Comparison of ENCODE assay signal across 18 cellular contexts in genomic region chr6:15530411-15530810, GRCh38.
DNase-seq lines count a peak whose midpoint lies in the region; TF ChIP-seq lines count a peak whose summit lies in the region.
"Had no signal": no experiment of that assay in that cellular context is flagged by ENCODE, and none has a peak within 500 bp of the region (broad histone marks: within the 10 kb centered on the region; RNA-seq: fewer than 3 reads in every experiment).

No MANE protein-coding gene starts in this region.

- H3K79me2 ChIP-seq in H9 (ENCODE audit: insufficient read depth, low read length), result no peaks in the 10 kb centered on the region

- TF ChIP-seq CTCF in H9 (conservative IDR thresholded peaks at IDR 0.05), result no peak
- no peak for TF ChIP-seq CTCF in endothelial cell (IDR thresholded peaks at IDR 0.05; ENCODE audit: unreplicated experiment)
- TF ChIP-seq CTCF in progenitor cell of endocrine pancreas (IDR thresholded peaks at IDR 0.05; ENCODE audit: unreplicated experiment), result no peak

- H3K27me3 Mint-ChIP-seq in CD4-positive, alpha-beta memory T cell, result no peaks in the 10 kb centered on the region
- H3K27me3 Mint-ChIP-seq in H9 (ENCODE audit: low read depth) (peaks cover 5% of the 10 kb centered on the region; the same call in 1 of the 2 replicates), endothelial cell (ENCODE audit: unreplicated experiment) (peaks cover 6% of the 10 kb centered on the region), progenitor cell of endocrine pancreas (no peaks in the 10 kb centered on the region)

- no peak overlapping the region for H2BK12ac ChIP-seq in H9 (ENCODE audit: insufficient read length, low read depth, low read length)

- H2BK5ac ChIP-seq in H9 (ENCODE audit: insufficient read length, low read length), result no peak overlapping the region

- no peak overlapping the region for H3K4me3 ChIP-seq in CD4-positive, alpha-beta memory T cell (ENCODE audit: low read length in 2 of 2)
- H3K4me3 ChIP-seq: K562 had no signal

- H3K4me1 ChIP-seq in CD4-positive, alpha-beta memory T cell (ENCODE audit: insufficient read depth, low read length), result no peaks in the 10 kb centered on the region
- H3K4me1 ChIP-seq in H9 (ENCODE audit: insufficient read depth, low read length), result no peaks in the 10 kb centered on the region

- no peak overlapping the region for H3K23ac ChIP-seq in H9 (ENCODE audit: insufficient read length, low read depth, low read length)

- no peak overlapping the region for H2BK120ac ChIP-seq in H9 (ENCODE audit: low read depth, low read length, poor library complexity, severe bottlenecking)

- no peak overlapping the region for H4K5ac ChIP-seq in H9 (ENCODE audit: insufficient read length, low read depth, low read length)

- CTCF ChIA-PET in CD4-positive, alpha-beta memory T cell (lab: Charles Lee; ENCODE audit: partially characterized antibody), result interaction anchor here (1.8 kb wide), 1 partner anchor 12 kb away, joined by 3 read pairs; no protein-coding TSS in a partner anchor
- CTCF ChIA-PET in HEK293T (lab: Yijun Ruan, JAX), result no interaction called here

- no peak overlapping the region for H2BK15ac ChIP-seq in H9 (ENCODE audit: low read depth, low read length)

- no peak overlapping the region for H2BK20ac ChIP-seq in H9 (ENCODE audit: low read depth, low read length, poor library complexity, severe bottlenecking)

- H3K9me3 Mint-ChIP-seq in CD4-positive, alpha-beta memory T cell, result peaks cover 0 to 3% (median 1%) of the 10 kb centered on the region in 8 donors
- peaks cover 6 to 23% of the 10 kb centered on the region in 2 experiments; a peak in 4 of 5 replicates for H3K9me3 Mint-ChIP-seq in H9
- H3K9me3 Mint-ChIP-seq in endothelial cell (ENCODE audit: unreplicated experiment), result no peaks in the 10 kb centered on the region
- H3K9me3 Mint-ChIP-seq in progenitor cell of endocrine pancreas (ENCODE audit: low read depth), result peaks cover 21% of the 10 kb centered on the region
- H3K9me3 Mint-ChIP-seq: HFFc6 had no signal

- H3K23me2 ChIP-seq in H9 (ENCODE audit: insufficient read length, low read depth, low read length, poor library complexity, severe bottlenecking), result no peaks in the 10 kb centered on the region

- H4K20me1 ChIP-seq in H9 (ENCODE audit: control insufficient read depth, insufficient read depth, insufficient read length), result peaks cover 2% of the 10 kb centered on the region

- H3K9me3 ChIP-seq in CD4-positive, alpha-beta memory T cell (ENCODE audit: control insufficient read depth in 1 of 2, low read length in 2 of 2), result no peaks in the 10 kb centered on the region
- H3K9me3 ChIP-seq in H9 (ENCODE audit: control insufficient read depth, low read depth, low read length), result peaks cover 13% of the 10 kb centered on the region

- H3K79me1 ChIP-seq in H9 (ENCODE audit: insufficient read depth, low read depth, low read length, poor library complexity, severe bottlenecking), result no peaks in the 10 kb centered on the region

- intact Hi-C loops in CD4-positive, alpha-beta memory T cell (cut with micrococcal nuclease), result no loop called here

- no peak overlapping the region for H2AFZ ChIP-seq in H9 (ENCODE audit: low read length)

- no peak overlapping the region for H3K27ac ChIP-seq in CD4-positive, alpha-beta memory T cell (ENCODE audit: low read depth, low read length)
- H3K27ac ChIP-seq in H9 (ENCODE audit: insufficient read length, low read depth, low read length), result no peak overlapping the region

- no peak overlapping the region for H4K91ac ChIP-seq in H9 (ENCODE audit: insufficient read length, low read depth, low read length)

- no peak overlapping the region for H4K8ac ChIP-seq in H9 (replicated peaks; ENCODE audit: insufficient read length, low read depth, low read length)

- H3K27me3 ChIP-seq in CD4-positive, alpha-beta memory T cell (ENCODE audit: insufficient read depth, low read length), result no peaks in the 10 kb centered on the region
- no peaks in the 10 kb centered on the region for H3K27me3 ChIP-seq in H9 (ENCODE audit: insufficient read depth, low read length)

- H3K27ac Mint-ChIP-seq in CD4-positive, alpha-beta memory T cell, result peak overlapping the region in 4 of 7 donors; percentile 1 to 85 (median 22)
- no peak overlapping the region for H3K27ac Mint-ChIP-seq in H9
- peak overlapping the region; percentile 50 for H3K27ac Mint-ChIP-seq in endothelial cell (ENCODE audit: unreplicated experiment)
- peak overlapping the region; percentile 69 for H3K27ac Mint-ChIP-seq in progenitor cell of endocrine pancreas
- H3K27ac Mint-ChIP-seq: HFFc6 had no signal

- no peak overlapping the region for H3K4ac ChIP-seq in H9 (ENCODE audit: low read depth, low read length)

- H3K4me1 Mint-ChIP-seq in CD4-positive, alpha-beta memory T cell, result peaks cover 1 to 12% (median 10%) of the 10 kb centered on the region in 4 donors
- H3K4me1 Mint-ChIP-seq in H9 (peaks cover 0 to 11% of the 10 kb centered on the region in 2 experiments; a peak in 2 of 4 replicates), endothelial cell (ENCODE audit: unreplicated experiment) (peaks cover 5% of the 10 kb centered on the region), progenitor cell of endocrine pancreas (ENCODE audit: low read depth) (peaks cover under 1% of the 10 kb centered on the region)

- no peak overlapping the region for H3K4me3 Mint-ChIP-seq in CD4-positive, alpha-beta memory T cell
- H3K4me3 Mint-ChIP-seq in H9 (no peak overlapping the region), endothelial cell (ENCODE audit: unreplicated experiment) (no peak overlapping the region), progenitor cell of endocrine pancreas (ENCODE audit: low read depth) (no peak overlapping the region)
- H3K4me3 Mint-ChIP-seq: HFFc6 had no signal

- H3K14ac ChIP-seq in H9 (ENCODE audit: insufficient read depth, low read length), result no peak overlapping the region

- DNase-seq in CD4-positive, alpha-beta memory T cell, result no peak
- DNase-seq in H9 (peak; percentile 29), endothelial cell (ENCODE audit: low spot score) (no peak), progenitor cell of endocrine pancreas (ENCODE audit: low spot score, unreplicated experiment) (no peak), NCI-H446 treated with DMSO at 0.1 percent for 48 hours (lab: John Stamatoyannopoulos, UW) (no peak), HEK293T (ENCODE audit: extremely low spot score) (no peak), NCI-H1436 treated with DMSO at 0.1 percent for 48 hours (lab: John Stamatoyannopoulos, UW) (no peak)
- DNase-seq: ACHN, C1 segment of cervical spinal cord, DND-41, HFFc6, NCI-H1105 treated with DMSO at 0.1 percent for 48 hours, NCI-H1694 treated with DMSO at 0.1 percent for 48 hours, NCI-H510A, NCI-H774, OCI-M1, SHP77 treated with DMSO at 0.1 percent for 48 hours had no signal

- H3K36me3 Mint-ChIP-seq in CD4-positive, alpha-beta memory T cell, result peaks cover 69% of the 10 kb centered on the region in 2 donors
- H3K36me3 Mint-ChIP-seq in H9 (ENCODE audit: insufficient read depth in 1 of 3, low read depth in 3 of 3), result peaks cover 16 to 52% (median 47%) of the 10 kb centered on the region in 3 experiments
- H3K36me3 Mint-ChIP-seq in endothelial cell (ENCODE audit: low read depth, unreplicated experiment), result peaks cover 42% of the 10 kb centered on the region
- H3K36me3 Mint-ChIP-seq in progenitor cell of endocrine pancreas (ENCODE audit: insufficient read depth), result peaks cover 33% of the 10 kb centered on the region

- no peak overlapping the region for H3K4me2 ChIP-seq in H9 (ENCODE audit: insufficient read depth, insufficient read length, low read length)

- no peak overlapping the region for H3K56ac ChIP-seq in H9 (ENCODE audit: insufficient read length, low read depth, low read length)

- no CpG with 5 or more reads among the region's 10 CpGs for WGBS in H9 (ENCODE audit: extremely low coverage, insufficient read length, low lambda C conversion rate)

- H3T11ph ChIP-seq in H9 (ENCODE audit: low read length), result no peak overlapping the region

- no peak overlapping the region for H2AK5ac ChIP-seq in H9 (ENCODE audit: insufficient read length, low read length)

- peaks cover 7% of the 10 kb centered on the region for H3K36me3 ChIP-seq in CD4-positive, alpha-beta memory T cell (ENCODE audit: insufficient read depth, low read length)

- no peak overlapping the region for H3K9ac ChIP-seq in H9 (ENCODE audit: extremely low read depth, insufficient read length, low read length)

- no peak overlapping the region for H3K18ac ChIP-seq in H9 (ENCODE audit: insufficient read length, low read depth, low read length)

- POLR2A ChIA-PET in CD4-positive, alpha-beta memory T cell (lab: Charles Lee; ENCODE audit: partially characterized antibody), result no interaction called here
- POLR2A ChIA-PET in HEK293T (lab: Yijun Ruan, JAX), result no interaction called here

TF ChIP-seq in HEK293T, 16 proteins besides CTCF, POLR2A, EP300 and RAD21:
- TF ChIP-seq HDGF (IDR thresholded peaks at IDR 0.05; ENCODE audit: borderline replicate concordance) (no peak), NFRKB (IDR thresholded peaks at IDR 0.05) (no peak), FOXK2 (IDR thresholded peaks at IDR 0.05) (no peak), ELF4 (IDR thresholded peaks at IDR 0.05) (no peak), L3MBTL2 (conservative IDR thresholded peaks at IDR 0.05) (no peak), SP1 (IDR thresholded peaks at IDR 0.05) (no peak), BHLHE40 (IDR thresholded peaks at IDR 0.05; ENCODE audit: borderline replicate concordance) (no peak), FOXM1 (IDR thresholded peaks at IDR 0.05; ENCODE audit: borderline replicate concordance) (no peak), CTBP1 (IDR thresholded peaks at IDR 0.05; ENCODE audit: borderline replicate concordance) (no peak), TARDBP (IDR thresholded peaks at IDR 0.05) (no peak), ZNF384 (IDR thresholded peaks at IDR 0.05) (no peak), LEF1 (IDR thresholded peaks at IDR 0.05; ENCODE audit: borderline replicate concordance) (no peak), SUZ12 (IDR thresholded peaks at IDR 0.05) (no peak), ARNT (IDR thresholded peaks at IDR 0.05) (no peak)
- TF ChIP-seq, protein P1, sequence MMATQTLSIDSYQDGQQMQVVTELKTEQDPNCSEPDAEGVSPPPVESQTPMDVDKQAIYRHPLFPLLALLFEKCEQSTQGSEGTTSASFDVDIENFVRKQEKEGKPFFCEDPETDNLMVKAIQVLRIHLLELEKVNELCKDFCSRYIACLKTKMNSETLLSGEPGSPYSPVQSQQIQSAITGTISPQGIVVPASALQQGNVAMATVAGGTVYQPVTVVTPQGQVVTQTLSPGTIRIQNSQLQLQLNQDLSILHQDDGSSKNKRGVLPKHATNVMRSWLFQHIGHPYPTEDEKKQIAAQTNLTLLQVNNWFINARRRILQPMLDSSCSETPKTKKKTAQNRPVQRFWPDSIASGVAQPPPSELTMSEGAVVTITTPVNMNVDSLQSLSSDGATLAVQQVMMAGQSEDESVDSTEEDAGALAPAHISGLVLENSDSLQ (IDR thresholded peaks at IDR 0.05), result no peak

Comparison
In these comparisons a context has a peak if more than half of its experiments do, and no peak if none do; other contexts are left out.
1. H3K27ac Mint-ChIP-seq: peak in CD4-positive, alpha-beta memory T cell (4 of 7), endothelial cell (single experiment) and progenitor cell of endocrine pancreas (single experiment); none in H9 (0 of 3).